In the genomic region with DNA sequence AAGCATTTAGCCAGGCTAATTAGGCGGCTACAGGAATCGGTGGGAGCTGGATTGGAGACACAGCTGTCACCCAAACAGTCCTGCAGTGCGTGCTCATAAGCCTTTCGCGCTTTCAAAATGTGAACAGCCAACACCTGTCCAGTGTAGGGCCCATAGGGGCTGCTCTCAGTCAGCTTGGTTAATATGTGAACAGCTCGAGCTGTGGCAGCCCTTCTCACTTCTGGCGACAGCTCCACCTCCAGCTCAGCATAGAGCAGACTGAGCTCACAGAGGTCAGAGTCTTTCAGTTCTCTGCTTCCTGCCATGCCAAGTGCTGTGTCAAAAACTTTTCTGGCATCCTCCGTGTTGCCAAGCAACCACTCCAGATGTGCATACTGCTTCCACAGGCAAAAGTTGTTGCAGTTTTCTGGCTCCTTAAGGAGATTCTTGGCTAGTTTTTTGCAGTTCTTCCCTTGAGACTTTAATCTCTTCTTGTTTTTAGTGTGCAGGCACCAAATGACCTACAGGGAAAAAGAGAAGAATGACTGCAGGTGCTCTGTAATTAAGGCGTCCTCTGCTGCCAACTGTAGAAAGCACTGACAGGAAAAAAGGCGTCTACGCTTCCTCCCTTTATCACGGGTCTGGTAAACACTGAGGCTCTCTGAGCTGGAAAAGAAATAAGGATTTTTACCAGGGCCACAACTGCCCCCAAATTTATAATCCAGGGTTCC, we compare ENCODE assay signal across 10 cellular contexts. TPM values are rescaled to one million over a fixed set of nuclear protein-coding genes. Genes with fewer than 3 reads are reported as not detected.
A peak's percentile ranks its signal among the peaks of the same experiment; 100 is the strongest.
DNase-seq lines count a peak whose midpoint lies in the region; ATAC-seq and TF ChIP-seq lines count a peak whose summit lies in the region.
"Had no signal": no experiment of that assay in that cellular context is flagged by ENCODE, and none has a peak within 500 bp of the region (broad histone marks: within the 10 kb centered on the region; RNA-seq: fewer than 3 reads in every experiment).

No MANE protein-coding gene starts in this region.

- no peak overlapping the region for H3K9ac ChIP-seq in PC-3 (ENCODE audit: low read length)
- H3K9ac ChIP-seq: SK-N-SH had no signal

- H3F3A ChIP-seq in PC-3 (ENCODE audit: low read length, unreplicated experiment): no peaks in the 10 kb centered on the region

- no peak overlapping the region for H3K4me3 ChIP-seq in PC-3 (ENCODE audit: low read length)

- no peaks in the 10 kb centered on the region for H3K9me3 ChIP-seq in PC-3 (ENCODE audit: low read length)
- H3K9me3 ChIP-seq: SK-N-SH had no signal

- no peak overlapping the region for H3K27ac ChIP-seq in PC-3 (ENCODE audit: low read length)

- H3K9me3 Mint-ChIP-seq in activated naive CD8-positive, alpha-beta T cell treated with anti-CD3 and anti-CD28 coated beads, Interleukin-2, amount 50 U/mL, for 24 hours: no peaks in the 10 kb centered on the region
- H3K9me3 Mint-ChIP-seq: neural crest cell had no signal

- H3K27ac Mint-ChIP-seq in activated naive CD8-positive, alpha-beta T cell treated with anti-CD3 and anti-CD28 coated beads, Interleukin-2, amount 50 U/mL, for 24 hours: no peak overlapping the region

- no peak for DNase-seq in PC-3
- DNase-seq in pons (ENCODE audit: low spot score): peak; percentile 52
- no peak for DNase-seq in OCI-M1 (lab: John Stamatoyannopoulos, UW)
- DNase-seq in activated naive CD8-positive, alpha-beta T cell treated with anti-CD3 and anti-CD28 coated beads, Interleukin-2, amount 50 U/mL, for 24 hours: no peak
- DNase-seq: activated gamma-delta T cell treated with Interleukin-2 at 50 U/mL for 16 hours, SK-N-SH had no signal

- TF ChIP-seq CTCF in PC-3 (conservative IDR thresholded peaks at IDR 0.05; ENCODE audit: low read depth, low read length): no peak

- H3K9me2 ChIP-seq in PC-3 (replicated peaks; ENCODE audit: low read length): no peaks in the 10 kb centered on the region
- H3K9me2 ChIP-seq: SK-N-SH had no signal

- no peaks in the 10 kb centered on the region for H3K27me3 ChIP-seq in PC-3 (ENCODE audit: low read length)

- CTCF ChIA-PET in PC-3 (lab: Charles Lee): interaction anchor here (0.6 kb wide), 1 partner anchor 164 kb away, joined by 4 read pairs; no protein-coding TSS in a partner anchor

- ATAC-seq in GM19438 (IDR thresholded peaks at IDR 0.05; ENCODE audit: low read depth, unreplicated experiment) (peak; percentile 97), HG02973 (IDR thresholded peaks at IDR 0.05; ENCODE audit: unreplicated experiment) (peak; percentile 95), PC-3 (no peak), HG02870 (IDR thresholded peaks at IDR 0.05; ENCODE audit: unreplicated experiment) (no peak)
- ATAC-seq in activated naive CD8-positive, alpha-beta T cell treated with anti-CD3 and anti-CD28 coated beads, Interleukin-2, amount 50 U/mL, for 24 hours: no peak

- no peaks in the 10 kb centered on the region for H3K4me1 Mint-ChIP-seq in activated naive CD8-positive, alpha-beta T cell treated with anti-CD3 and anti-CD28 coated beads, Interleukin-2, amount 50 U/mL, for 24 hours
- H3K4me1 Mint-ChIP-seq: neural crest cell had no signal

- peaks cover 30% of the 10 kb centered on the region for H3K36me3 Mint-ChIP-seq in activated naive CD8-positive, alpha-beta T cell treated with anti-CD3 and anti-CD28 coated beads, Interleukin-2, amount 50 U/mL, for 24 hours (ENCODE audit: low read depth)

- no peak overlapping the region for H3K4me2 ChIP-seq in PC-3 (ENCODE audit: low read length)
- H3K4me2 ChIP-seq: SK-N-SH had no signal

- BruUV-seq in PC-3 (replicated peaks; lab: Mats Ljungman, UMichigan): TSS peak; percentile 18

- H3K79me2 ChIP-seq in PC-3 (ENCODE audit: low read length): no peaks in the 10 kb centered on the region

- intact Hi-C loops in PC-3 (cut with micrococcal nuclease): no loop called here

- peaks cover 26% of the 10 kb centered on the region; the same call in 1 of the 2 replicates for H3K36me3 ChIP-seq in PC-3 (ENCODE audit: low read depth, low read length)

- POLR2A ChIA-PET in PC-3 (lab: Charles Lee; ENCODE audit: unreplicated experiment): no interaction called here

- no peak overlapping the region for H2AFZ ChIP-seq in PC-3 (ENCODE audit: low read length)

- no peaks in the 10 kb centered on the region for H3K27me3 Mint-ChIP-seq in activated naive CD8-positive, alpha-beta T cell treated with anti-CD3 and anti-CD28 coated beads, Interleukin-2, amount 50 U/mL, for 24 hours

- H4K20me1 ChIP-seq in PC-3 (ENCODE audit: low read length): no peaks in the 10 kb centered on the region

- H3K4me1 ChIP-seq in PC-3 (ENCODE audit: insufficient read depth, low read length): no peaks in the 10 kb centered on the region

- no peak overlapping the region for H3K4me3 Mint-ChIP-seq in activated naive CD8-positive, alpha-beta T cell treated with anti-CD3 and anti-CD28 coated beads, Interleukin-2, amount 50 U/mL, for 24 hours
- H3K4me3 Mint-ChIP-seq: neural crest cell had no signal

RNA-seq across cellular contexts. Expression of a gene that starts 32.4 kb away (rescaled TPM):
- total RNA-seq in PC-3 (2014; rRNA removed): 160 and 208 TPM in 2 replicates

RNA-seq across cellular contexts. Expression of a gene that starts 42.9 kb away (rescaled TPM):
- total RNA-seq in PC-3 (2014; rRNA removed): 18.3 and 29.5 TPM in 2 replicates

Comparison
In these comparisons a context has a peak if more than half of its experiments do, and no peak if none do; other contexts are left out.
1. ATAC-seq: peak in GM19438 (single experiment) and HG02973 (single experiment); none in PC-3 (single experiment), HG02870 (single experiment) and activated naive CD8-positive, alpha-beta T cell treated with anti-CD3 and anti-CD28 coated beads, Interleukin-2, amount 50 U/mL, for 24 hours (single experiment).